25 cellular contexts compared by ENCODE assay signal in genomic region chr16:65672960-65673359, GRCh38.
DNase-seq lines count a peak whose midpoint lies in the region; ATAC-seq and TF ChIP-seq lines count a peak whose summit lies in the region.
"Had no signal": no experiment of that assay in that cellular context is flagged by ENCODE, and none has a peak within 500 bp of the region (broad histone marks: within the 10 kb centered on the region; RNA-seq: fewer than 3 reads in every experiment).

No MANE protein-coding gene starts in this region.

- H2AFZ ChIP-seq in mammary epithelial cell (ENCODE audit: low read depth, low read length) = peak overlapping the region; percentile 41

- no peak overlapping the region for H3K4me3 Mint-ChIP-seq in stimulated activated naive B cell treated with anti-CD40 and anti-IgM and Interleukin-4, amounts not matched to agents 10 μg/mL and 1 μg/mL and 100 μg/mL, for 72 hours
- H3K4me3 Mint-ChIP-seq: activated CD8-positive, alpha-beta T cell treated with anti-CD3 and anti-CD28 coated beads, Interleukin-2, amount 10 ng/mL, durations not matched to agents 7 days and 5 days; activated T-cell treated with anti-CD3 and anti-CD28 coated beads, Interleukin-2, amount 50 U/mL, for 72 hours; natural killer cell treated with Interleukin-12 subunit alpha and Interleukin-12 subunit beta and Interleukin-15 and Interleukin-18, amount 100 ng/mL, for 72 hours had no signal

- no peaks in the 10 kb centered on the region for H3K36me3 Mint-ChIP-seq in stimulated activated naive B cell treated with anti-CD40 and anti-IgM and Interleukin-4, amounts not matched to agents 10 μg/mL and 1 μg/mL and 100 μg/mL, for 72 hours
- H3K36me3 Mint-ChIP-seq: natural killer cell treated with Interleukin-12 subunit alpha and Interleukin-12 subunit beta and Interleukin-15 and Interleukin-18, amount 100 ng/mL, for 72 hours had no signal

- TF ChIP-seq CTCF in mammary epithelial cell (conservative IDR thresholded peaks at IDR 0.05 in 1 of 2, IDR thresholded peaks at IDR 0.05 in 1 of 2; ENCODE audit: extremely low read depth in 1 of 2, insufficient read depth in 1 of 2, low read depth in 1 of 2, low read length in 2 of 2) (no peak), gastroesophageal sphincter (IDR thresholded peaks at IDR 0.05) (no peak)

- no peaks in the 10 kb centered on the region for H3K4me1 Mint-ChIP-seq in stimulated activated naive B cell treated with anti-CD40 and anti-IgM and Interleukin-4, amounts not matched to agents 10 μg/mL and 1 μg/mL and 100 μg/mL, for 72 hours

- H3K9me3 ChIP-seq in mammary epithelial cell (replicated peaks; ENCODE audit: insufficient read depth, low read length) (no peaks in the 10 kb centered on the region), gastroesophageal sphincter (peaks cover 0 to 10% (median 0%) of the 10 kb centered on the region in 3 donors)
- H3K9me3 ChIP-seq: BLaER1, prostate gland, thoracic aorta had no signal

- CTCF ChIA-PET in mammary epithelial cell (lab: Charles Lee; ENCODE audit: low non-redundant PET) = no interaction called here

- H3K79me2 ChIP-seq in mammary epithelial cell (ENCODE audit: insufficient read depth, low read length) = no peaks in the 10 kb centered on the region

- H3K9ac ChIP-seq in mammary epithelial cell (ENCODE audit: insufficient read depth, low read length) = no peak overlapping the region
- H3K9ac ChIP-seq: BLaER1 had no signal

- DNase-seq in EL = peak; percentile 61
- DNase-seq in OCI-M1 (lab: John Stamatoyannopoulos, UW) = peak; percentile 86
- peak; percentile 20 for DNase-seq in mammary epithelial cell
- peak; percentile 51 for DNase-seq in iris pigment epithelial cell (ENCODE audit: low read depth)
- no peak for DNase-seq in stimulated activated naive CD4-positive, alpha-beta T cell (lab: John Stamatoyannopoulos, UW)
- no peak for DNase-seq in COR-L47 (lab: John Stamatoyannopoulos, UW)
- no peak for DNase-seq in stimulated activated naive B cell treated with anti-CD40 and anti-IgM and Interleukin-4, amounts not matched to agents 10 μg/mL and 1 μg/mL and 100 μg/mL, for 72 hours
- DNase-seq: activated CD8-positive, alpha-beta T cell treated with anti-CD3 and anti-CD28 coated beads, Interleukin-2, amount 10 ng/mL, durations not matched to agents 7 days and 5 days; activated T-cell treated with anti-CD3 and anti-CD28 coated beads, Interleukin-2, amount 50 U/mL, for 72 hours; central memory CD4-positive, alpha-beta T cell; DMS 273 treated with DMSO at 0.1 percent for 48 hours; glutamatergic neuron; H7; KBM-7; kidney; NCI-H82; RPMI8226; small intestine; WERI-Rb-1 had no signal

- H3K36me3 ChIP-seq in mammary epithelial cell (ENCODE audit: insufficient read depth, low read length) = no peaks in the 10 kb centered on the region
- no peaks in the 10 kb centered on the region for H3K36me3 ChIP-seq in gastroesophageal sphincter
- H3K36me3 ChIP-seq: BLaER1, prostate gland, thoracic aorta, WERI-Rb-1 had no signal

- H4K20me1 ChIP-seq in mammary epithelial cell (ENCODE audit: insufficient read depth, low read length) = no peaks in the 10 kb centered on the region
- H4K20me1 ChIP-seq: BLaER1 had no signal

- in situ Hi-C loops in mammary epithelial cell (cut with MboI; ENCODE audit: low sequenced_read_pairs in 2 of 2) = no loop called here

- no peak for TF ChIP-seq EP300 in gastroesophageal sphincter (IDR thresholded peaks at IDR 0.05)

- no peak overlapping the region for H3K27ac Mint-ChIP-seq in stimulated activated naive B cell treated with anti-CD40 and anti-IgM and Interleukin-4, amounts not matched to agents 10 μg/mL and 1 μg/mL and 100 μg/mL, for 72 hours
- H3K27ac Mint-ChIP-seq: activated CD8-positive, alpha-beta T cell treated with anti-CD3 and anti-CD28 coated beads, Interleukin-2, amount 10 ng/mL, durations not matched to agents 7 days and 5 days; activated naive CD4-positive, alpha-beta T cell treated with anti-CD3 and anti-CD28 coated beads, Interleukin-2, amount 50 U/mL, for 72 hours; activated T-cell treated with anti-CD3 and anti-CD28 coated beads, Interleukin-2, amount 50 U/mL, for 72 hours; natural killer cell treated with Interleukin-12 subunit alpha and Interleukin-12 subunit beta and Interleukin-15 and Interleukin-18, amount 100 ng/mL, for 72 hours had no signal

- H3K9me3 Mint-ChIP-seq in stimulated activated naive B cell treated with anti-CD40 and anti-IgM and Interleukin-4, amounts not matched to agents 10 μg/mL and 1 μg/mL and 100 μg/mL, for 72 hours = peaks cover 3 to 8% of the 10 kb centered on the region in 2 donors

- H3K4me2 ChIP-seq in mammary epithelial cell (ENCODE audit: insufficient read depth, low read depth, low read length) = peak overlapping the region; percentile 11
- H3K4me2 ChIP-seq: BLaER1 had no signal

- no peak for ATAC-seq in stimulated activated naive B cell treated with anti-CD40 and anti-IgM and Interleukin-4, amounts not matched to agents 10 μg/mL and 1 μg/mL and 100 μg/mL, for 72 hours (replicated peaks)
- ATAC-seq in gastroesophageal sphincter = no peak
- ATAC-seq: activated CD8-positive, alpha-beta T cell treated with anti-CD3 and anti-CD28 coated beads, Interleukin-2, amount 10 ng/mL, durations not matched to agents 7 days and 5 days; activated naive CD4-positive, alpha-beta T cell treated with anti-CD3 and anti-CD28 coated beads, Interleukin-2, amount 50 U/mL, for 72 hours; activated T-cell treated with anti-CD3 and anti-CD28 coated beads, Interleukin-2, amount 50 U/mL, for 72 hours; natural killer cell treated with Interleukin-12 subunit alpha and Interleukin-12 subunit beta and Interleukin-15 and Interleukin-18, amount 100 ng/mL, for 72 hours had no signal

- 73% methylated on average over 3 of the region's 3 CpGs for whole genome bisulfite sequencing in mammary epithelial cell (ENCODE audit: low coverage, missing lambda C conversion rate)
- 68 to 78% methylated on average over 2 to 3 of the region's 3 CpGs for WGBS in gastroesophageal sphincter (ENCODE audit: low coverage in 1 of 2), 2 donors

- no peak overlapping the region for H3K27ac ChIP-seq in mammary epithelial cell (ENCODE audit: insufficient read depth, low read depth, low read length)
- no peak overlapping the region for H3K27ac ChIP-seq in gastroesophageal sphincter
- H3K27ac ChIP-seq: BLaER1, prostate gland, thoracic aorta, WERI-Rb-1 had no signal

- no peak for TF ChIP-seq POLR2A in gastroesophageal sphincter (IDR thresholded peaks at IDR 0.05)

- peaks cover 9% of the 10 kb centered on the region for H3K4me1 ChIP-seq in mammary epithelial cell (ENCODE audit: insufficient read depth, low read length)
- H3K4me1 ChIP-seq in gastroesophageal sphincter = no peaks in the 10 kb centered on the region
- H3K4me1 ChIP-seq: prostate gland had no signal

- intact Hi-C loops in mammary epithelial cell (cut with micrococcal nuclease) = no loop called here

- H3K27me3 ChIP-seq in mammary epithelial cell (ENCODE audit: insufficient read depth, low read length) = no peaks in the 10 kb centered on the region
- H3K27me3 ChIP-seq in gastroesophageal sphincter = no peaks in the 10 kb centered on the region
- H3K27me3 ChIP-seq: BLaER1 had no signal

- dilution Hi-C loops in mammary epithelial cell (cut with HindIII; ENCODE audit: low sequenced_read_pairs) = no loop called here

- H3K27me3 Mint-ChIP-seq in stimulated activated naive B cell treated with anti-CD40 and anti-IgM and Interleukin-4, amounts not matched to agents 10 μg/mL and 1 μg/mL and 100 μg/mL, for 72 hours = peaks cover 0 to 5% of the 10 kb centered on the region in 2 donors

- H3K4me3 ChIP-seq in mammary epithelial cell (replicated peaks in 1 of 3; ENCODE audit: insufficient read depth in 1 of 3, low read depth in 2 of 3, low read length in 3 of 3) = no peak overlapping the region
- no peak overlapping the region for H3K4me3 ChIP-seq in gastroesophageal sphincter
- H3K4me3 ChIP-seq: BLaER1, prostate gland, thoracic aorta had no signal

- no TSS peak for BruUV-seq in mammary epithelial cell (replicated peaks; lab: Mats Ljungman, UMichigan)

Comparison
In these comparisons a context has a peak if more than half of its experiments do, and no peak if none do; other contexts are left out.
1. DNase-seq: peak in EL (single experiment), OCI-M1 (single experiment), mammary epithelial cell (single experiment) and iris pigment epithelial cell (single experiment); none in stimulated activated naive CD4-positive, alpha-beta T cell (0 of 6), COR-L47 (single experiment) and stimulated activated naive B cell treated with anti-CD40 and anti-IgM and Interleukin-4, amounts not matched to agents 10 μg/mL and 1 μg/mL and 100 μg/mL, for 72 hours (single experiment).